ENCODE assay signal across 23 cellular contexts in genomic region chr2:145277922-145278321, GRCh38.
DNase-seq lines count a peak whose midpoint lies in the region; ATAC-seq and TF ChIP-seq lines count a peak whose summit lies in the region.
"Had no signal": no experiment of that assay in that cellular context is flagged by ENCODE, and none has a peak within 500 bp of the region (broad histone marks: within the 10 kb centered on the region; RNA-seq: fewer than 3 reads in every experiment).

No MANE protein-coding gene starts in this region.

- intact Hi-C loops in IMR-90 (cut with micrococcal nuclease) (no loop called here), aorta (cut with DNase I) (no loop called here)

- H4K91ac ChIP-seq in IMR-90 (ENCODE audit: insufficient read depth, low read depth, low read length) = no peak overlapping the region

- H3K4me1 ChIP-seq in IMR-90 (ENCODE audit: control insufficient read depth, insufficient read depth, low read length) (no peaks in the 10 kb centered on the region), aorta (ENCODE audit: control insufficient read depth in 1 of 2, insufficient read depth in 2 of 2, low read length in 2 of 2) (no peaks in the 10 kb centered on the region), tibial nerve (no peaks in the 10 kb centered on the region)
- H3K4me1 ChIP-seq: A549, Caco-2, testis, uterus had no signal

- H2AK9ac ChIP-seq in IMR-90 (replicated peaks; ENCODE audit: low read depth, low read length, poor library complexity) = no peak overlapping the region

- no peak overlapping the region for H4K5ac ChIP-seq in IMR-90 (ENCODE audit: low read depth, low read length)

- no peak overlapping the region for H2BK5ac ChIP-seq in IMR-90 (ENCODE audit: low read depth, low read length, poor library complexity, severe bottlenecking)

- H3K4me3 ChIP-seq in AG10803 (ENCODE audit: low read length) (no peak overlapping the region), IMR-90 (ENCODE audit: insufficient read depth, low read depth, low read length) (no peak overlapping the region), choroid plexus epithelial cell (ENCODE audit: low read depth, low read length) (no peak overlapping the region), aorta (ENCODE audit: low read length in 2 of 2) (no peak overlapping the region), tibial nerve (no peak overlapping the region)
- H3K4me3 ChIP-seq: A549, testis, uterus had no signal

- no peak overlapping the region for H2BK15ac ChIP-seq in IMR-90 (ENCODE audit: low read depth, low read length)

- H3K4ac ChIP-seq in IMR-90 (ENCODE audit: low read depth, low read length) = no peak overlapping the region

- TF ChIP-seq POLR2A in IMR-90 (IDR thresholded peaks at IDR 0.05; ENCODE audit: low read depth, low read length) (no peak), tibial nerve (IDR thresholded peaks at IDR 0.05) (no peak)

- no peak overlapping the region for H2BK120ac ChIP-seq in IMR-90 (ENCODE audit: low read depth, low read length)

- H3K14ac ChIP-seq in IMR-90 (replicated peaks; ENCODE audit: low read depth, low read length) = no peak overlapping the region

- no peak overlapping the region for H2BK20ac ChIP-seq in IMR-90 (ENCODE audit: low read depth, low read length)

- CTCF ChIA-PET in IMR-90 (lab: Yijun Ruan, JAX) = no interaction called here

- DNase-seq in AG10803 (ENCODE audit: low read depth) (peak; percentile 16), IMR-90 (peak; percentile 50), choroid plexus epithelial cell (ENCODE audit: low read depth) (peak; percentile 34), iris pigment epithelial cell (ENCODE audit: low read depth) (peak; percentile 25), epidermal melanocyte (ENCODE audit: insufficient read length, low spot score) (no peak), aorta (no peak), SHP77 (lab: John Stamatoyannopoulos, UW) (no peak), tibial nerve (ENCODE audit: low spot score in 2 of 2) (no peak)
- DNase-seq: activated CD4-positive, alpha-beta T cell treated with anti-CD3 and anti-CD28 coated beads for 4 hours; activated naive CD8-positive, alpha-beta T cell treated with anti-CD3 and anti-CD28 coated beads, Interleukin-2, amount 50 U/mL, for 24 hours; activated T-cell treated with anti-CD3 and anti-CD28 coated beads, Interleukin-2, amount 50 U/mL, for 48 hours; Caco-2; DMS79; effector CD8-positive, alpha-beta T cell; MV-4-11; natural killer cell; NCI-H446 treated with DMSO at 0.1 percent for 48 hours; stimulated activated naive CD8-positive, alpha-beta T cell treated with anti-CD3 and anti-CD28 coated beads, Interleukin-15, Interleukin-2, amounts not matched to agents 100 U/mL and 50 U/mL, for 24 hours; testis; uterus had no signal

- H3K18ac ChIP-seq in IMR-90 (ENCODE audit: low read depth, low read length) = no peak overlapping the region

- no peaks in the 10 kb centered on the region for H4K20me1 ChIP-seq in IMR-90 (ENCODE audit: insufficient read depth, low read length)

- no peak overlapping the region for H2AK5ac ChIP-seq in IMR-90 (ENCODE audit: low read depth, low read length)

- ATAC-seq in IMR-90 (ENCODE audit: low read depth) (peak; percentile 32; the same call in 1 of the 2 replicates), aorta (ENCODE audit: low FRiP score) (no peak)
- ATAC-seq: A549; activated naive CD8-positive, alpha-beta T cell treated with anti-CD3 and anti-CD28 coated beads, Interleukin-2, amount 50 U/mL, for 24 hours; natural killer cell; Right ventricle myocardium inferior; stimulated activated naive CD8-positive, alpha-beta T cell treated with anti-CD3 and anti-CD28 coated beads, Interleukin-15, Interleukin-2, amounts not matched to agents 100 U/mL and 50 U/mL, for 24 hours had no signal

- H3K23ac ChIP-seq in IMR-90 (ENCODE audit: low read depth, low read length) = no peak overlapping the region

- H3K9ac ChIP-seq in IMR-90 (ENCODE audit: low read depth, low read length) = no peak overlapping the region

- H3K9me3 ChIP-seq in IMR-90 (ENCODE audit: control insufficient read depth, insufficient read depth, low read length) (peaks cover 6% of the 10 kb centered on the region), aorta (ENCODE audit: control insufficient read depth, low read length) (peaks cover 3% of the 10 kb centered on the region), tibial nerve (peaks cover 0 to 5% (median 1%) of the 10 kb centered on the region in 4 donors)
- H3K9me3 ChIP-seq: A549, Caco-2, testis, uterus had no signal

- dilution Hi-C loops in IMR-90 (cut with HindIII; ENCODE audit: low sequenced_read_pairs, unreplicated experiment) = no loop called here

- TF ChIP-seq CTCF in AG10803 (conservative IDR thresholded peaks at IDR 0.05; ENCODE audit: low read length) (no peak), IMR-90 (conservative IDR thresholded peaks at IDR 0.05; ENCODE audit: low read depth, low read length) (no peak), choroid plexus epithelial cell (conservative IDR thresholded peaks at IDR 0.05; ENCODE audit: low read depth, low read length) (no peak), tibial nerve (IDR thresholded peaks at IDR 0.05) (no peak)

- H3K27me3 ChIP-seq in IMR-90 (ENCODE audit: control insufficient read depth, insufficient read depth, low read length) (no peaks in the 10 kb centered on the region), aorta (ENCODE audit: control insufficient read depth in 1 of 2, insufficient read depth in 2 of 2, low read length in 1 of 2) (no peaks in the 10 kb centered on the region), tibial nerve (no peaks in the 10 kb centered on the region)
- H3K27me3 ChIP-seq: testis, uterus had no signal

- H3K27ac ChIP-seq in IMR-90 (ENCODE audit: insufficient read depth, low read length) (no peak overlapping the region), aorta (ENCODE audit: low read depth in 1 of 2, low read length in 2 of 2) (no peak overlapping the region), tibial nerve (no peak overlapping the region)
- H3K27ac ChIP-seq: A549, testis, uterus, VCaP had no signal

- no peak overlapping the region for H3K56ac ChIP-seq in IMR-90 (ENCODE audit: extremely low read depth, insufficient read depth, low read length)

- BruUV-seq in IMR-90 (replicated peaks; lab: Mats Ljungman, UMichigan) = no TSS peak

- H3K36me3 ChIP-seq in IMR-90 (ENCODE audit: control insufficient read depth, insufficient read depth, low read length) (no peaks in the 10 kb centered on the region), aorta (ENCODE audit: control insufficient read depth in 1 of 2, insufficient read depth in 2 of 2, low read length in 1 of 2) (no peaks in the 10 kb centered on the region), tibial nerve (no peaks in the 10 kb centered on the region)
- H3K36me3 ChIP-seq: uterus had no signal

- POLR2A ChIA-PET in IMR-90 (lab: Charles Lee; ENCODE audit: unreplicated experiment) = no interaction called here

- in situ Hi-C loops in IMR-90 (cut with MboI; ENCODE audit: low sequenced_read_pairs) = no loop called here

- H3K79me1 ChIP-seq in IMR-90 (ENCODE audit: low read depth in 1 of 2, low read length in 2 of 2) = no peaks in the 10 kb centered on the region

- H3K9me1 ChIP-seq in IMR-90 (ENCODE audit: insufficient read depth, low read length) = no peaks in the 10 kb centered on the region

- no peak for TF ChIP-seq EP300 in tibial nerve (IDR thresholded peaks at IDR 0.05)

- no peak for TF ChIP-seq RAD21 in IMR-90 (IDR thresholded peaks at IDR 0.05; ENCODE audit: low read length)

- H4K8ac ChIP-seq in IMR-90 (ENCODE audit: low read depth in 2 of 2, low read length in 2 of 2) = no peak overlapping the region

- H2AFZ ChIP-seq in IMR-90 (replicated peaks; ENCODE audit: low read length, poor library complexity) = no peak overlapping the region

- H3K4me2 ChIP-seq in IMR-90 (ENCODE audit: low read depth, low read length) = no peak overlapping the region
- H3K4me2 ChIP-seq: A549 had no signal

TF ChIP-seq in IMR-90, 13 proteins besides CTCF, POLR2A, EP300 and RAD21:
- TF ChIP-seq RCOR1 (IDR thresholded peaks at IDR 0.05; ENCODE audit: insufficient replicate concordance, low read length) (no peak), USF2 (IDR thresholded peaks at IDR 0.05; ENCODE audit: low read depth, low read length) (no peak), NFE2L2 (IDR thresholded peaks at IDR 0.05; ENCODE audit: low read depth, low read length) (no peak), CHD1 (IDR thresholded peaks at IDR 0.05; ENCODE audit: low read depth, low read length) (no peak), MAFK (IDR thresholded peaks at IDR 0.05; ENCODE audit: low read depth, low read length) (no peak), ELK1 (IDR thresholded peaks at IDR 0.05; ENCODE audit: borderline replicate concordance, low read depth, low read length) (no peak), CEBPB (IDR thresholded peaks at IDR 0.05; ENCODE audit: low read depth, low read length) (no peak), RFX5 (IDR thresholded peaks at IDR 0.05; ENCODE audit: low read depth, low read length) (no peak), BHLHE40 (IDR thresholded peaks at IDR 0.05; ENCODE audit: low read depth, low read length) (no peak), SMC3 (IDR thresholded peaks at IDR 0.05; ENCODE audit: low read depth, low read length) (no peak), MXI1 (IDR thresholded peaks at IDR 0.05; ENCODE audit: borderline replicate concordance, low read depth, low read length) (no peak), FOS (IDR thresholded peaks at IDR 0.05; ENCODE audit: low read depth, low read length) (no peak), MAZ (IDR thresholded peaks at IDR 0.05; ENCODE audit: borderline replicate concordance, low read depth, low read length) (no peak)

Comparison
In these comparisons a context has a peak if more than half of its experiments do, and no peak if none do; other contexts are left out.
1. DNase-seq: peak in AG10803 (single experiment), IMR-90 (single experiment), choroid plexus epithelial cell (single experiment) and iris pigment epithelial cell (single experiment); none in epidermal melanocyte (single experiment), aorta (0 of 2), SHP77 (0 of 2) and tibial nerve (0 of 2).